Comparison of ENCODE assay signal across 15 cellular contexts in the genomic region with DNA sequence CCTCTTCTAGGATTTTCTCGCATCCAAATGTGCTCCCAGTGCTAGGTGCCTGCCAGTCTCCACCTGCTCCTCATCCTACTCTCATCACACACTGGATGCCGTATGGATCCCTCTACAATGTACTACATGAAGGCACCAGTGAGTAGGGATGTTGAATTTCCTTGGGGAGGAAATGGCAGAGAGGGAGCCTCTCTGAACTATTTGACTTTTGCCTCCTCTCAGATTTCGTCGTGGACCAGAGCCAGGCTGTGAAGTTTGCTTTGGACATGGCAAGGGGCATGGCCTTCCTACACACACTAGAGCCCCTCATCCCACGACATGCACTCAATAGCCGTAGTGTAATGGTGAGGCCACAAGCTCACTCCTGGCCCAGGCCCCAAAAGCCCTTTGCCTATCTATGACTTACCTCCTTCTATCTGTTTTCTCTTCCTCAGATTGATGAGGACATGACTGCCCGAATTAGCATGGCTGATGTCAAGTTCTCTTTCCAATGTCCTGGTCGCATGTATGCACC. TPM values are rescaled to one million over a fixed set of nuclear protein-coding genes. Genes with fewer than 3 reads are reported as not detected.
DNase-seq lines count a peak whose midpoint lies in the region; ATAC-seq, FAIRE-seq and TF ChIP-seq lines count a peak whose summit lies in the region.
"Had no signal": no experiment of that assay in that cellular context is flagged by ENCODE, and none has a peak within 500 bp of the region (broad histone marks: within the 10 kb centered on the region; RNA-seq: fewer than 3 reads in every experiment).

No MANE protein-coding gene starts in this region.

- H3K9me3 ChIP-seq in muscle layer of colon (ENCODE audit: low read length) (no peaks in the 10 kb centered on the region), thoracic aorta (no peaks in the 10 kb centered on the region)
- H3K9me3 ChIP-seq: heart left ventricle had no signal

- H3K27me3 Mint-ChIP-seq in activated naive CD8-positive, alpha-beta T cell treated with anti-CD3 and anti-CD28 coated beads for 36 hours = no peaks in the 10 kb centered on the region

- peaks cover 57% of the 10 kb centered on the region for H3K36me3 ChIP-seq in muscle layer of colon (ENCODE audit: insufficient read depth, low read length)
- H3K36me3 ChIP-seq in thoracic aorta = peaks cover 35% of the 10 kb centered on the region

- no peaks in the 10 kb centered on the region for H3K9me3 Mint-ChIP-seq in activated naive CD8-positive, alpha-beta T cell treated with anti-CD3 and anti-CD28 coated beads for 36 hours

- H3K4me3 ChIP-seq in muscle layer of colon (ENCODE audit: low read depth in 1 of 2, low read length in 2 of 2) (no peak overlapping the region), thoracic aorta (no peak overlapping the region)
- H3K4me3 ChIP-seq: lung had no signal

- peak overlapping the region; percentile 15 for H3K27ac Mint-ChIP-seq in activated naive CD8-positive, alpha-beta T cell treated with anti-CD3 and anti-CD28 coated beads for 36 hours

- peak overlapping the region; percentile 97 for H3K27ac ChIP-seq in muscle layer of colon (ENCODE audit: low read depth, low read length)
- H3K27ac ChIP-seq in thoracic aorta = peak overlapping the region; percentile 99 to 100

- TF ChIP-seq CTCF in thoracic aorta (IDR thresholded peaks at IDR 0.05) = no peak

- TF ChIP-seq POLR2A in GM12891 (IDR thresholded peaks at IDR 0.05; ENCODE audit: low read depth, low read length) = no peak

- peaks cover 38% of the 10 kb centered on the region for H3K36me3 Mint-ChIP-seq in activated naive CD8-positive, alpha-beta T cell treated with anti-CD3 and anti-CD28 coated beads for 36 hours

- ATAC-seq in thoracic aorta (ENCODE audit: insufficient number of reproducible peaks, low FRiP score, low read depth) (no peak), HG03280 (IDR thresholded peaks at IDR 0.05; ENCODE audit: unreplicated experiment) (no peak)
- ATAC-seq: heart left ventricle had no signal

- H3K4me1 ChIP-seq in muscle layer of colon (ENCODE audit: insufficient read depth, low read length) (peaks cover 69% of the 10 kb centered on the region), thoracic aorta (ENCODE audit: control insufficient read depth in 1 of 2, low read depth in 2 of 2) (peaks cover 57 to 72% of the 10 kb centered on the region in 2 donors)

- H3K4me1 Mint-ChIP-seq in activated naive CD8-positive, alpha-beta T cell treated with anti-CD3 and anti-CD28 coated beads for 36 hours = peaks cover 27% of the 10 kb centered on the region

- FAIRE-seq in GM12891 (lab: Jason Lieb, UNC) = no peak
- FAIRE-seq: G401.6, TTC549 had no signal

- H3K4me3 Mint-ChIP-seq in activated naive CD8-positive, alpha-beta T cell treated with anti-CD3 and anti-CD28 coated beads for 36 hours = peak overlapping the region; percentile 62

- H3K27me3 ChIP-seq in muscle layer of colon (ENCODE audit: control insufficient read depth in 1 of 2, insufficient read depth in 2 of 2, low read length in 2 of 2) = no peaks in the 10 kb centered on the region
- H3K27me3 ChIP-seq in thoracic aorta (replicated peaks; ENCODE audit: insufficient read depth) = no peaks in the 10 kb centered on the region
- H3K27me3 ChIP-seq: heart left ventricle had no signal

- peak overlapping the region; percentile 30 for H3K9ac ChIP-seq in muscle layer of colon (ENCODE audit: low read length)

- peak; percentile 0 for DNase-seq in activated naive CD4-positive, alpha-beta T cell treated with Interleukin-2 at 50 U/mL for 16 hours
- DNase-seq in activated naive CD4-positive, alpha-beta T cell (lab: John Stamatoyannopoulos, UW) = no peak
- DNase-seq in activated naive CD8-positive, alpha-beta T cell treated with anti-CD3 and anti-CD28 coated beads for 36 hours = no peak
- DNase-seq in thoracic aorta (ENCODE audit: low spot score) (no peak), GM12891 (ENCODE audit: insufficient read length, low spot score) (no peak), NCI-H446 treated with DMSO at 0.1 percent for 48 hours (lab: John Stamatoyannopoulos, UW) (no peak)
- DNase-seq: effector memory CD4-positive, alpha-beta T cell; Kasumi-1; RPMI8226 had no signal

TF ChIP-seq in GM12891, 5 proteins besides CTCF, POLR2A, EP300 and RAD21:
- TF ChIP-seq TAF1 (IDR thresholded peaks at IDR 0.05; ENCODE audit: low read depth, low read length) = no peak
- no peak for TF ChIP-seq PAX5 (IDR thresholded peaks at IDR 0.05; ENCODE audit: insufficient read depth, low read length, severe bottlenecking)
- TF ChIP-seq POLR2AphosphoS5 (IDR thresholded peaks at IDR 0.05; ENCODE audit: low read depth, low read length) = no peak
- TF ChIP-seq SPI1 (IDR thresholded peaks at IDR 0.05; ENCODE audit: low read depth, low read length) = no peak
- TF ChIP-seq POU2F2 (IDR thresholded peaks at IDR 0.05; ENCODE audit: low read depth, low read length) = no peak

RNA-seq across cellular contexts. Expression of a gene that starts 2.5 kb away (rescaled TPM):
- 100 to 1,000 TPM; 156 to 160 TPM for total RNA-seq in activated naive CD8-positive, alpha-beta T cell treated with anti-CD3 and anti-CD28 coated beads for 36 hours
- total RNA-seq in thoracic aorta = 10 to 100 TPM; 39.5 to 40.0 TPM
- 241 TPM for polyA plus RNA-seq in GM12891 (2012; ENCODE audit: low read depth, missing spikeins)

RNA-seq across cellular contexts. Expression of a gene that starts 6.0 kb away (rescaled TPM):
- 10 to 100 TPM; 66.1 to 68.0 TPM for total RNA-seq in activated naive CD8-positive, alpha-beta T cell treated with anti-CD3 and anti-CD28 coated beads for 36 hours
- 100 to 1,000 TPM; 338 to 588 TPM for total RNA-seq in thoracic aorta
- polyA plus RNA-seq in GM12891 (2012; ENCODE audit: low read depth, missing spikeins) = 56.8 TPM

RNA-seq across cellular contexts. Expression of a gene that starts 6.1 kb away (rescaled TPM):
- total RNA-seq in activated naive CD8-positive, alpha-beta T cell treated with anti-CD3 and anti-CD28 coated beads for 36 hours = 10 to 100 TPM; 37.8 to 45.3 TPM
- 10 to 100 TPM; 13.9 to 35.8 TPM for total RNA-seq in thoracic aorta
- 15.0 TPM for polyA plus RNA-seq in GM12891 (2012; ENCODE audit: low read depth, missing spikeins)

RNA-seq across cellular contexts. Expression of a gene that starts 9.7 kb away (rescaled TPM):
- total RNA-seq in activated naive CD8-positive, alpha-beta T cell treated with anti-CD3 and anti-CD28 coated beads for 36 hours = 10 to 100 TPM; 30.7 to 33.7 TPM
- 10 to 100 TPM; 66.7 to 75.6 TPM for total RNA-seq in thoracic aorta
- 49.7 TPM for polyA plus RNA-seq in GM12891 (2012; ENCODE audit: low read depth, missing spikeins)

RNA-seq across cellular contexts. Expression of a gene that starts 46.0 kb away (rescaled TPM):
- total RNA-seq in activated naive CD8-positive, alpha-beta T cell treated with anti-CD3 and anti-CD28 coated beads for 36 hours = 1 to 10 TPM; 1.3 to 1.4 TPM
- 10 to 100 TPM; 62.3 to 73.5 TPM for total RNA-seq in thoracic aorta
- polyA plus RNA-seq in GM12891 (2012; ENCODE audit: low read depth, missing spikeins) = 0.98 TPM

Comparison
In these comparisons a context has a peak if more than half of its experiments do, and no peak if none do; other contexts are left out.
1. RNA of a gene that starts 6.0 kb away (total RNA-seq): 338 to 588 TPM in thoracic aorta; 66.1 to 68.0 TPM in activated naive CD8-positive, alpha-beta T cell treated with anti-CD3 and anti-CD28 coated beads for 36 hours; every median in the first group is over 4 times any median in the second.